In genomic region chr17:7476951-7477350, GRCh38 we compare ENCODE assay signal across 8 cellular contexts. TPM values are rescaled to one million over a fixed set of nuclear protein-coding genes. Genes with fewer than 3 reads are reported as not detected.
A peak's percentile ranks its signal among the peaks of the same experiment; 100 is the strongest.
DNase-seq lines count a peak whose midpoint lies in the region; ATAC-seq and TF ChIP-seq lines count a peak whose summit lies in the region.
"Had no signal": no experiment of that assay in that cellular context is flagged by ENCODE, and none has a peak within 500 bp of the region (broad histone marks: within the 10 kb centered on the region; RNA-seq: fewer than 3 reads in every experiment).

No MANE protein-coding gene starts in this region.

- intact Hi-C loops in left lung (cut with DNase I) (no loop called here), stomach (cut with DNase I; ENCODE audit: low total_unique reads) (loop anchor here (5.0 kb wide), 1 partner anchor 40 kb away; the partner anchor contains the start of genes FGF11 and TMEM102)

- no peaks in the 10 kb centered on the region for H3K27me3 ChIP-seq in left lung
- no peaks in the 10 kb centered on the region for H3K27me3 ChIP-seq in stomach

- H3K4me1 Mint-ChIP-seq in HFFc6 (ENCODE audit: low read depth): peaks cover 54% of the 10 kb centered on the region
- peaks cover 45% of the 10 kb centered on the region for H3K4me1 Mint-ChIP-seq in activated naive CD8-positive, alpha-beta T cell treated with anti-CD3 and anti-CD28 coated beads for 36 hours

- 79 to 90% (median 86%) methylated on average over 4 to 5 of the region's 5 CpGs for WGBS in stomach, 5 donors

- peak overlapping the region; percentile 93 to 100 for H3K27ac ChIP-seq in left lung
- peak overlapping the region in 4 of 5 donors; percentile 97 to 100 (median 100) for H3K27ac ChIP-seq in stomach

- peak overlapping the region; percentile 96 for H3K27ac Mint-ChIP-seq in HFFc6
- H3K27ac Mint-ChIP-seq in activated naive CD8-positive, alpha-beta T cell treated with anti-CD3 and anti-CD28 coated beads for 36 hours: peak overlapping the region; percentile 92

- DNase-seq in HFFc6 (no peak), left lung (no peak), stomach (no peak), midbrain (lab: John Stamatoyannopoulos, UW) (no peak), amygdala (lab: John Stamatoyannopoulos, UW) (no peak), T-helper 9 cell (no peak)
- no peak for DNase-seq in activated naive CD8-positive, alpha-beta T cell treated with anti-CD3 and anti-CD28 coated beads for 36 hours

- peak overlapping the region; percentile 96 for H3K4me3 Mint-ChIP-seq in HFFc6
- peak overlapping the region; percentile 90 for H3K4me3 Mint-ChIP-seq in activated naive CD8-positive, alpha-beta T cell treated with anti-CD3 and anti-CD28 coated beads for 36 hours

- H3K4me3 ChIP-seq in left lung: peak overlapping the region in 1 of 2 donors; percentile 86
- H3K4me3 ChIP-seq in stomach: peak overlapping the region in 2 of 4 donors; percentile 87 to 92

- ATAC-seq in left lung: no peak

- peaks cover 32 to 59% of the 10 kb centered on the region in 2 donors for H3K4me1 ChIP-seq in left lung
- peaks cover 42 to 85% (median 65%) of the 10 kb centered on the region in 4 donors for H3K4me1 ChIP-seq in stomach

- peaks cover 8% of the 10 kb centered on the region for H3K36me3 Mint-ChIP-seq in HFFc6 (ENCODE audit: low read depth)
- H3K36me3 Mint-ChIP-seq in activated naive CD8-positive, alpha-beta T cell treated with anti-CD3 and anti-CD28 coated beads for 36 hours: peaks cover 17% of the 10 kb centered on the region

- H3K9me3 Mint-ChIP-seq in HFFc6: no peaks in the 10 kb centered on the region
- H3K9me3 Mint-ChIP-seq in activated naive CD8-positive, alpha-beta T cell treated with anti-CD3 and anti-CD28 coated beads for 36 hours: no peaks in the 10 kb centered on the region

- peaks cover 6% of the 10 kb centered on the region for H3K27me3 Mint-ChIP-seq in HFFc6 (ENCODE audit: insufficient read depth)
- H3K27me3 Mint-ChIP-seq in activated naive CD8-positive, alpha-beta T cell treated with anti-CD3 and anti-CD28 coated beads for 36 hours: no peaks in the 10 kb centered on the region

- H3K36me3 ChIP-seq in left lung (no peaks in the 10 kb centered on the region), stomach (no peaks in the 10 kb centered on the region)

- TF ChIP-seq POLR2A in stomach (IDR thresholded peaks at IDR 0.05): no peak

- TF ChIP-seq EP300 in stomach (IDR thresholded peaks at IDR 0.05): no peak

- H3K9me3 ChIP-seq in left lung (no peaks in the 10 kb centered on the region), stomach (no peaks in the 10 kb centered on the region)

- no peak for TF ChIP-seq CTCF in HFFc6 (IDR thresholded peaks at IDR 0.05)
- no peak for TF ChIP-seq CTCF in left lung (IDR thresholded peaks at IDR 0.05)
- TF ChIP-seq CTCF in stomach (IDR thresholded peaks at IDR 0.05): no peak

RNA-seq across cellular contexts. Expression of gene ZBTB4, which starts 2.5 kb away (rescaled TPM):
- total RNA-seq in HFFc6 (2021; fragmentation: NEBNext Ultra II Directional; extraction: Animal tissue kit (Norgen Biotek cat#: 25700)): 10 to 100 TPM; 62.7 to 75.9 (median 68.6) TPM
- total RNA-seq in activated naive CD8-positive, alpha-beta T cell treated with anti-CD3 and anti-CD28 coated beads for 36 hours: 10 to 100 TPM; 16.7 TPM
- total RNA-seq in left lung (10 to 100 TPM; 46.2 to 63.2 TPM), stomach (10 to 100 TPM; 15.8 to 31.5 (median 29.0) TPM)
- polyA plus RNA-seq in stomach: 10 to 100 TPM; 16.3 to 18.0 (median 17.9) TPM

RNA-seq across cellular contexts. Expression of gene SLC35G6, which starts 4.3 kb away (rescaled TPM):
- total RNA-seq in HFFc6 (2021; fragmentation: NEBNext Ultra II Directional; extraction: Animal tissue kit (Norgen Biotek cat#: 25700)): not detected
- not detected for total RNA-seq in activated naive CD8-positive, alpha-beta T cell treated with anti-CD3 and anti-CD28 coated beads for 36 hours
- total RNA-seq in left lung: not detected
- not detected for total RNA-seq in stomach
- not detected for polyA plus RNA-seq in stomach
- total RNA-seq: frontal cortex had no signal

RNA-seq across cellular contexts. Expression of gene POLR2A, which starts 7.2 kb away (rescaled TPM):
- 100 to 1,000 TPM; 111 to 127 (median 118) TPM for total RNA-seq in HFFc6 (2021; fragmentation: NEBNext Ultra II Directional; extraction: Animal tissue kit (Norgen Biotek cat#: 25700))
- 100 to 1,000 TPM; 198 to 200 TPM for total RNA-seq in activated naive CD8-positive, alpha-beta T cell treated with anti-CD3 and anti-CD28 coated beads for 36 hours
- 100 to 1,000 TPM in 1 of 2 donors, 10 to 100 TPM in 1; 90.8 to 116 TPM for total RNA-seq in left lung
- 100 to 1,000 TPM in 2 of 5 donors, 10 to 100 TPM in 3; 55.4 to 750 (median 85.2) TPM for total RNA-seq in stomach
- 10 to 100 TPM in 1 of 3 donors, 1 to 10 TPM in 2; 8.1 to 12.7 (median 10.0) TPM for polyA plus RNA-seq in stomach

RNA-seq across cellular contexts. Expression of gene CHRNB1, which starts 32.1 kb away (rescaled TPM):
- 1 to 10 TPM; 2.0 to 2.8 (median 2.4) TPM for total RNA-seq in HFFc6 (2021; fragmentation: NEBNext Ultra II Directional; extraction: Animal tissue kit (Norgen Biotek cat#: 25700))
- total RNA-seq in activated naive CD8-positive, alpha-beta T cell treated with anti-CD3 and anti-CD28 coated beads for 36 hours: 10 to 100 TPM; 10.6 to 11.3 TPM
- total RNA-seq in left lung (10 to 100 TPM; 10.6 to 12.1 TPM), stomach (1 to 10 TPM in 3 of 5 donors, not detected in 2; 1.8 to 6.4 (median 4.2) TPM)
- 10 to 100 TPM in 2 of 3 donors, 1 to 10 TPM in 1; 9.2 to 12.0 (median 10.7) TPM for polyA plus RNA-seq in stomach

RNA-seq across cellular contexts. Expression of gene FGF11, which starts 37.6 kb away (rescaled TPM):
- total RNA-seq in HFFc6 (2021; fragmentation: NEBNext Ultra II Directional; extraction: Animal tissue kit (Norgen Biotek cat#: 25700)): under 1 TPM in 3 of 6 experiments, not detected in 3; 0.10 to 0.31 (median 0.24) TPM
- total RNA-seq in activated naive CD8-positive, alpha-beta T cell treated with anti-CD3 and anti-CD28 coated beads for 36 hours: 1 to 10 TPM; 7.6 to 9.2 TPM
- 1 to 10 TPM in 1 of 2 donors, under 1 TPM in 1; 0.97 to 1.7 TPM for total RNA-seq in left lung
- total RNA-seq in stomach: 10 to 100 TPM in 1 of 5 donors, under 1 TPM in 1, not detected in 3; 0.37 to 15.6 TPM
- 1 to 10 TPM in 1 of 3 donors, under 1 TPM in 1, not detected in 1; 0.50 to 2.9 TPM for polyA plus RNA-seq in stomach
